In genomic region chr9:38344566-38345324, GRCh38 we compare ENCODE assay signal across 19 cellular contexts. TPM values are rescaled to one million over a fixed set of nuclear protein-coding genes. Genes with fewer than 3 reads are reported as not detected.
DNase-seq lines count a peak whose midpoint lies in the region; ATAC-seq lines count a peak whose summit lies in the region.
"Had no signal": no experiment of that assay in that cellular context is flagged by ENCODE, and none has a peak within 500 bp of the region (broad histone marks: within the 10 kb centered on the region; RNA-seq: fewer than 3 reads in every experiment).

No MANE protein-coding gene starts in this region.

- no peak overlapping the region for H2AFZ ChIP-seq in neuronal stem cell (ENCODE audit: low read length)

- no peak overlapping the region for H4K8ac ChIP-seq in neuronal stem cell (ENCODE audit: low read depth, low read length)

- DNase-seq in NCI-H2227 (lab: John Stamatoyannopoulos, UW; ENCODE audit: unreplicated experiment) (peak; percentile 25), NCI-H69 (lab: John Stamatoyannopoulos, UW) (peak; percentile 47), left lobe of liver (ENCODE audit: low spot score) (peak; percentile 21), neuronal stem cell (ENCODE audit: low spot score) (no peak), NCI-H2029 (lab: John Stamatoyannopoulos, UW) (no peak)
- no peak for DNase-seq in activated CD4-positive, alpha-beta T cell treated with anti-CD3 and anti-CD28 coated beads for 1 hour
- DNase-seq in stimulated activated CD4-positive, alpha-beta T cell treated with anti-CD3 and anti-CD28 coated beads, Interleukin-4, amount 100 ng/mL, for 4 hours, result no peak
- DNase-seq: ACHN, AML-193, GF-D8, IMR-90, Karpas-422, MG63, NCI-H1092, NCI-H146, NCI-H446 treated with DMSO at 0.1 percent for 48 hours, Right ventricle myocardium superior had no signal

- no peaks in the 10 kb centered on the region for H3K79me1 ChIP-seq in neuronal stem cell (ENCODE audit: low read depth, low read length)

- no peak overlapping the region for H4K91ac ChIP-seq in neuronal stem cell (ENCODE audit: low read depth, low read length, poor library complexity)

- no peaks in the 10 kb centered on the region for H3K9me3 ChIP-seq in neuronal stem cell (replicated peaks in 1 of 2; ENCODE audit: control insufficient read depth in 2 of 2, insufficient read depth in 1 of 2, low read depth in 1 of 2, low read length in 2 of 2)
- H3K9me3 ChIP-seq: MG63, Peyer's patch had no signal

- no peak overlapping the region for H2BK120ac ChIP-seq in neuronal stem cell (ENCODE audit: low read depth, low read length)

- H3K18ac ChIP-seq in neuronal stem cell (ENCODE audit: low read length), result no peak overlapping the region

- WGBS in neuronal stem cell (ENCODE audit: extremely low coverage in 2 of 2, insufficient read length in 2 of 2, insufficient replicate concordance in 1 of 2), 2 donors, result no CpG with 5 or more reads among the region's 7 CpGs

- peak overlapping the region; percentile 11 for H3K14ac ChIP-seq in neuronal stem cell (ENCODE audit: low read length)

- no peak overlapping the region for H3K4ac ChIP-seq in neuronal stem cell (ENCODE audit: low read length)

- ATAC-seq in left lobe of liver, result no peak
- ATAC-seq: HCT116 had no signal

- no peak overlapping the region for H2BK5ac ChIP-seq in neuronal stem cell (ENCODE audit: low read length)

- H2AK5ac ChIP-seq in neuronal stem cell (ENCODE audit: low read depth, low read length), result no peak overlapping the region

- peaks cover 0 to 16% (median 0%) of the 10 kb centered on the region in 3 experiments for H3K27me3 ChIP-seq in neuronal stem cell (ENCODE audit: control insufficient read depth in 3 of 3, insufficient read depth in 3 of 3, low read depth in 1 of 3, low read length in 3 of 3)
- H3K27me3 ChIP-seq: Peyer's patch had no signal

- H3K9ac ChIP-seq in neuronal stem cell (ENCODE audit: low read depth, low read length, poor library complexity), result no peak overlapping the region

- H2BK15ac ChIP-seq in neuronal stem cell (ENCODE audit: low read length), result peak overlapping the region; percentile 70

- no peak overlapping the region for H2BK12ac ChIP-seq in neuronal stem cell (ENCODE audit: low read length)

- H3K4me1 ChIP-seq in neuronal stem cell (ENCODE audit: control insufficient read depth in 2 of 2, insufficient read depth in 1 of 2, low read depth in 1 of 2, low read length in 2 of 2), result peaks cover 7 to 17% of the 10 kb centered on the region in 2 donors
- H3K4me1 ChIP-seq: Peyer's patch had no signal

- H3K4me2 ChIP-seq in neuronal stem cell (ENCODE audit: insufficient read depth, low read length, poor library complexity, severe bottlenecking), result no peak overlapping the region

- H3K27ac ChIP-seq in neuronal stem cell (replicated peaks; ENCODE audit: low read length), result no peak overlapping the region
- H3K27ac ChIP-seq: Peyer's patch had no signal

- no peak overlapping the region for H3K23ac ChIP-seq in neuronal stem cell (ENCODE audit: low read depth, low read length, poor library complexity)

- H3K4me3 ChIP-seq in neuronal stem cell (ENCODE audit: low read length in 2 of 2), result no peak overlapping the region
- H3K4me3 ChIP-seq: MG63, Peyer's patch had no signal

- no peaks in the 10 kb centered on the region for H3K36me3 ChIP-seq in neuronal stem cell (replicated peaks in 1 of 2; ENCODE audit: control insufficient read depth in 2 of 2, insufficient read depth in 2 of 2, low read length in 2 of 2)
- H3K36me3 ChIP-seq: MG63, Peyer's patch had no signal

RNA-seq across cellular contexts. Expression of gene ALDH1B1, which starts 47.8 kb away (rescaled TPM):
- 53.7 TPM for total RNA-seq in left lobe of liver
- polyA plus RNA-seq in neuronal stem cell (2013, experiment 1 of 2), result 24.0 TPM
- polyA plus RNA-seq in neuronal stem cell (2013, experiment 2 of 2), result 24.2 TPM

Comparison
In these comparisons a context has a peak if more than half of its experiments do, and no peak if none do; other contexts are left out.
1. DNase-seq: peak in NCI-H2227 (single experiment), NCI-H69 (single experiment) and left lobe of liver (single experiment); none in neuronal stem cell (single experiment), activated CD4-positive, alpha-beta T cell treated with anti-CD3 and anti-CD28 coated beads for 1 hour (single experiment), stimulated activated CD4-positive, alpha-beta T cell treated with anti-CD3 and anti-CD28 coated beads, Interleukin-4, amount 100 ng/mL, for 4 hours (0 of 2) and NCI-H2029 (single experiment).